18 cellular contexts compared by ENCODE assay signal in genomic region chr7:147804032-147804431, GRCh38.
"Had no signal": no experiment of that assay in that cellular context is flagged by ENCODE, and none has a peak within 500 bp of the region (broad histone marks: within the 10 kb centered on the region; RNA-seq: fewer than 3 reads in every experiment).

No MANE protein-coding gene starts in this region.

- ATAC-seq: activated T-cell treated with anti-CD3 and anti-CD28 coated beads, Interleukin-2, amount 50 U/mL, for 72 hours; esophagus mucosa; gastroesophageal sphincter; left ventricle myocardium superior; psoas muscle; right cardiac atrium; stimulated activated naive CD8-positive, alpha-beta T cell treated with anti-CD3 and anti-CD28 coated beads, Interleukin-15, Interleukin-2, amounts not matched to agents 100 U/mL and 50 U/mL, for 24 hours had no signal

- H3K27me3 ChIP-seq: ascending aorta, breast epithelium, gastroesophageal sphincter, tibial artery had no signal

- H3K27ac ChIP-seq: ascending aorta, breast epithelium, gastroesophageal sphincter, psoas muscle, tibial artery, WERI-Rb-1 had no signal

- H3K36me3 ChIP-seq: ascending aorta, breast epithelium, gastroesophageal sphincter, tibial artery, WERI-Rb-1 had no signal

- DNase-seq: activated CD4-positive, alpha-beta T cell treated with anti-CD3 and anti-CD28 coated beads for 1 hour; activated CD4-positive, alpha-beta T cell treated with anti-CD3 and anti-CD28 coated beads, Interleukin-2, amount 50 U/mL, for 4 hours; activated effector memory CD4-positive, alpha-beta T cell treated with anti-CD3 and anti-CD28 coated beads, Interleukin-2, amount 50 U/mL, for 16 hours; activated T-cell treated with anti-CD3 and anti-CD28 coated beads, Interleukin-2, amount 50 U/mL, for 72 hours; cerebellar nuclear complex; cortex of kidney; left ventricle myocardium superior; naive B cell; psoas muscle; right cardiac atrium; stimulated activated naive CD8-positive, alpha-beta T cell treated with anti-CD3 and anti-CD28 coated beads, Interleukin-15, Interleukin-2, amounts not matched to agents 100 U/mL and 50 U/mL, for 24 hours; substantia nigra; tibial artery; WERI-Rb-1 had no signal

- H3K4me3 ChIP-seq: ascending aorta, breast epithelium, gastroesophageal sphincter, psoas muscle, tibial artery had no signal

- H3K9me3 ChIP-seq: ascending aorta, gastroesophageal sphincter, tibial artery had no signal

- H3K4me1 ChIP-seq: ascending aorta, breast epithelium, gastroesophageal sphincter, psoas muscle, tibial artery had no signal
